ENCODE assay signal across 8 cellular contexts in genomic region chr13:32585625-32586021, GRCh38. TPM values are rescaled to one million over a fixed set of nuclear protein-coding genes. Genes with fewer than 3 reads are reported as not detected.
DNase-seq lines count a peak whose midpoint lies in the region; ATAC-seq, FAIRE-seq and TF ChIP-seq lines count a peak whose summit lies in the region.

No MANE protein-coding gene starts in this region.

- TF ChIP-seq CTCF in Caco-2 (IDR thresholded peaks at IDR 0.05; ENCODE audit: insufficient read depth in 1 of 2, low read depth in 1 of 2, low read length in 1 of 2, severe bottlenecking in 1 of 2, unreplicated experiment in 1 of 2) (no peak), mucosa of descending colon (IDR thresholded peaks at IDR 0.05) (no peak), GM20000 (IDR thresholded peaks at IDR 0.05; ENCODE audit: extremely low read depth, missing control alignments) (no peak)

- no peaks in the 10 kb centered on the region for H3K36me3 Mint-ChIP-seq in Caco-2 (ENCODE audit: insufficient read depth, unreplicated experiment)

- CTCF ChIA-PET in Caco-2 (lab: Charles Lee): interaction anchor here (0.6 to 1.5 kb wide), 14 partner anchors 47 to 957 kb away, joined by 3 to 20 read pairs (median 4); partner anchors contain the start of gene N4BP2L2

- H3K4me3 ChIP-seq in Caco-2 (ENCODE audit: low read depth, low read length) (peak overlapping the region; percentile 44), NT2/D1 (ENCODE audit: insufficient read length, low read depth) (peak overlapping the region; percentile 40), mucosa of descending colon (peak overlapping the region; percentile 74)

- ATAC-seq in mucosa of descending colon (no peak), GM19035 (IDR thresholded peaks at IDR 0.05; ENCODE audit: unreplicated experiment) (no peak)

- DNase-seq in Caco-2 (peak; percentile 28 to 37), NT2/D1 (ENCODE audit: low read depth, low spot score) (no peak), mucosa of descending colon (peak in 2 of 3 donors; percentile 14 to 32), NCI-H446 (lab: John Stamatoyannopoulos, UW) (no peak), GM20000 (ENCODE audit: low spot score) (no peak), T-helper 9 cell (no peak)

- no peaks in the 10 kb centered on the region for H3K27me3 ChIP-seq in Caco-2 (replicated peaks; ENCODE audit: control insufficient read depth, insufficient read depth, low read length)
- peaks cover 8% of the 10 kb centered on the region for H3K27me3 ChIP-seq in NT2/D1 (ENCODE audit: insufficient read depth, insufficient read length)

- H3K9ac ChIP-seq in NT2/D1 (ENCODE audit: insufficient read length, low read depth): peak overlapping the region; percentile 64

- intact Hi-C loops in Caco-2 (cut with micrococcal nuclease; ENCODE audit: unreplicated experiment) (loop anchor here (1.0 to 10.0 kb wide), 4 partner anchors 54 to 957 kb away; no protein-coding TSS in a partner anchor), mucosa of descending colon (cut with DNase I, micrococcal nuclease) (loop anchor here in 1 of 2 donors (5.0 kb wide), 1 partner anchor 52 kb away; no protein-coding TSS in a partner anchor)

- H3K36me3 ChIP-seq in Caco-2 (ENCODE audit: control insufficient read depth, insufficient read depth, low read length) (no peaks in the 10 kb centered on the region), NT2/D1 (ENCODE audit: insufficient read depth, insufficient read length, low read length) (no peaks in the 10 kb centered on the region), mucosa of descending colon (ENCODE audit: low read depth) (no peaks in the 10 kb centered on the region)

- peak overlapping the region; percentile 31 for H3K27ac Mint-ChIP-seq in Caco-2 (ENCODE audit: unreplicated experiment)

- H3K9me3 ChIP-seq in Caco-2: no peaks in the 10 kb centered on the region
- no peaks in the 10 kb centered on the region for H3K9me3 ChIP-seq in NT2/D1 (ENCODE audit: insufficient read depth, low read length)
- H3K9me3 ChIP-seq in mucosa of descending colon: no peaks in the 10 kb centered on the region

- H3K4me3 Mint-ChIP-seq in Caco-2 (ENCODE audit: unreplicated experiment): peak overlapping the region; percentile 81

- H3K9me3 Mint-ChIP-seq in Caco-2 (ENCODE audit: unreplicated experiment): no peaks in the 10 kb centered on the region

- H3K4me1 Mint-ChIP-seq in Caco-2 (ENCODE audit: low read depth, unreplicated experiment): peaks cover 12% of the 10 kb centered on the region

- no peaks in the 10 kb centered on the region for H3K4me1 ChIP-seq in Caco-2
- no peaks in the 10 kb centered on the region for H3K4me1 ChIP-seq in NT2/D1 (ENCODE audit: insufficient read depth, insufficient read length)
- H3K4me1 ChIP-seq in mucosa of descending colon (ENCODE audit: low read depth): peaks cover 9% of the 10 kb centered on the region

- no TSS peak for BruUV-seq in Caco-2 (replicated peaks; lab: Mats Ljungman, UMichigan)

- peaks cover 6% of the 10 kb centered on the region for H3K27me3 Mint-ChIP-seq in Caco-2 (ENCODE audit: insufficient read depth, unreplicated experiment)

- POLR2A ChIA-PET in Caco-2 (lab: Charles Lee): no interaction called here

- peak; percentile 10 for FAIRE-seq in colon (lab: Jason Lieb, UNC)

RNA-seq across cellular contexts. Expression of gene PDS5B, which starts 0.6 kb away (rescaled TPM):
- total RNA-seq in Caco-2 (2022) (53.0 and 54.9 TPM in 2 replicates), mucosa of descending colon (10 to 100 TPM; 25.2 to 66.7 (median 27.5) TPM)

RNA-seq across cellular contexts. Expression of gene N4BP2L2, which starts 47.0 kb away (rescaled TPM):
- total RNA-seq in Caco-2 (2022): 128 and 131 TPM in 2 replicates
- 100 to 1,000 TPM in 2 of 3 donors, 10 to 100 TPM in 1; 89.1 to 160 (median 120) TPM for total RNA-seq in mucosa of descending colon

Comparison
In these comparisons a context has a peak if more than half of its experiments do, and no peak if none do; other contexts are left out.
1. DNase-seq: peak in Caco-2 (2 of 2) and mucosa of descending colon (2 of 3); none in NT2/D1 (single experiment), NCI-H446 (0 of 2), GM20000 (single experiment) and T-helper 9 cell (single experiment).
2. Peak in every context shown above with its lines, with median percentiles within 50 percentile points of each other: H3K4me3 ChIP-seq.